9 cellular contexts compared by ENCODE assay signal in genomic region chr13:113387396-113387795, GRCh38. TPM values are rescaled to one million over a fixed set of nuclear protein-coding genes. Genes with fewer than 3 reads are reported as not detected.
"Had no signal": no experiment of that assay in that cellular context is flagged by ENCODE, and none has a peak within 500 bp of the region (broad histone marks: within the 10 kb centered on the region; RNA-seq: fewer than 3 reads in every experiment).

No MANE protein-coding gene starts in this region.

- H3K36me3 ChIP-seq: HAP-1 had no signal

- H2AFZ ChIP-seq: GM23248 had no signal

- H3K27ac ChIP-seq: GM23248, HL-60 had no signal

- FAIRE-seq: K562 had no signal

- ATAC-seq: HCT116, K562 had no signal

- H3K4me3 Mint-ChIP-seq: HFFc6 had no signal

- H3K27ac Mint-ChIP-seq: HFFc6 had no signal

- H3K9ac ChIP-seq: GM23248 had no signal

- H3K4me1 ChIP-seq: HAP-1 had no signal

- H3K4me3 ChIP-seq: GM23248, HAP-1, K562 had no signal

- DNase-seq: GM23248, GOT3, H7, HFFc6, IMR-90 had no signal

RNA-seq across cellular contexts. Expression of gene GRTP1, which starts 23.5 kb away (rescaled TPM):
- total RNA-seq: GM23248 had no signal
